8 cellular contexts compared by ENCODE assay signal in genomic region chr3:48897401-48898376, GRCh38. TPM values are rescaled to one million over a fixed set of nuclear protein-coding genes. Genes with fewer than 3 reads are reported as not detected.
DNase-seq lines count a peak whose midpoint lies in the region; ATAC-seq, FAIRE-seq and TF ChIP-seq lines count a peak whose summit lies in the region.

No MANE protein-coding gene starts in this region.

- peaks cover 7% of the 10 kb centered on the region; the same call in 1 of the 2 replicates for H3K79me2 ChIP-seq in SU-DHL-6 (ENCODE audit: insufficient read depth, low read length)
- peaks cover 3% of the 10 kb centered on the region for H3K79me2 ChIP-seq in fibroblast of lung (ENCODE audit: control insufficient read depth, insufficient read depth, low read length)
- peaks cover 7% of the 10 kb centered on the region for H3K79me2 ChIP-seq in parathyroid adenoma

- H3K9me3 ChIP-seq in A549 (no peaks in the 10 kb centered on the region), SU-DHL-6 (ENCODE audit: insufficient read depth, low read length) (no peaks in the 10 kb centered on the region), fibroblast of lung (ENCODE audit: control insufficient read depth, insufficient read depth, low read depth, low read length) (no peaks in the 10 kb centered on the region), parathyroid adenoma (ENCODE audit: control insufficient read depth, low read length) (no peaks in the 10 kb centered on the region)

- H3K4me2 ChIP-seq in A549 (peak overlapping the region; percentile 82), SU-DHL-6 (ENCODE audit: low read depth, low read length, poor library complexity, severe bottlenecking) (peak overlapping the region; percentile 86), fibroblast of lung (ENCODE audit: extremely low read depth, insufficient read depth, low read length) (peak overlapping the region; percentile 76), parathyroid adenoma (ENCODE audit: low read length) (peak overlapping the region; percentile 71)

- peak overlapping the region; percentile 67 for H3K9ac ChIP-seq in SU-DHL-6 (ENCODE audit: low read length)
- H3K9ac ChIP-seq in fibroblast of lung (ENCODE audit: insufficient read depth, low read length): peak overlapping the region; percentile 57
- no peak overlapping the region for H3K9ac ChIP-seq in parathyroid adenoma

- no peaks in the 10 kb centered on the region for H3K27me3 ChIP-seq in SU-DHL-6 (ENCODE audit: low read length)
- H3K27me3 ChIP-seq in fibroblast of lung (ENCODE audit: control insufficient read depth, insufficient read depth, low read length): no peaks in the 10 kb centered on the region
- no peaks in the 10 kb centered on the region for H3K27me3 ChIP-seq in parathyroid adenoma (ENCODE audit: control insufficient read depth, insufficient read depth, low read length)

- H3K4me3 ChIP-seq in A549 (peak overlapping the region; percentile 69), SU-DHL-6 (ENCODE audit: insufficient read depth, low read length, poor library complexity, severe bottlenecking) (peak overlapping the region; percentile 84), fibroblast of lung (replicated peaks in 1 of 4; ENCODE audit: control extremely low read depth in 1 of 4, insufficient read depth in 1 of 4, low read depth in 3 of 4, low read length in 4 of 4) (peak overlapping the region; percentile 64 to 81 (median 71)), parathyroid adenoma (ENCODE audit: low read depth, low read length) (peak overlapping the region; percentile 79)

- H4K20me1 ChIP-seq in SU-DHL-6 (ENCODE audit: low read depth, low read length) (no peaks in the 10 kb centered on the region), fibroblast of lung (ENCODE audit: control insufficient read depth, extremely low read depth, insufficient read depth, low read length) (no peaks in the 10 kb centered on the region)

- peaks cover 13% of the 10 kb centered on the region for H3K4me1 ChIP-seq in A549
- peaks cover 8% of the 10 kb centered on the region for H3K4me1 ChIP-seq in fibroblast of lung (ENCODE audit: control insufficient read depth, extremely low read depth, insufficient read depth, low read length)
- H3K4me1 ChIP-seq in parathyroid adenoma: peaks cover 12% of the 10 kb centered on the region

- TF ChIP-seq POLR2A in A549 (IDR thresholded peaks at IDR 0.05; ENCODE audit: low read length): no peak

- H3K36me3 ChIP-seq in SU-DHL-6 (ENCODE audit: low read length) (no peaks in the 10 kb centered on the region), fibroblast of lung (ENCODE audit: control insufficient read depth, insufficient read depth, low read length) (no peaks in the 10 kb centered on the region), parathyroid adenoma (ENCODE audit: control insufficient read depth, insufficient read depth, low read length) (no peaks in the 10 kb centered on the region)

- H2AFZ ChIP-seq in SU-DHL-6 (ENCODE audit: low read depth, low read length, severe bottlenecking) (peak overlapping the region; percentile 92), fibroblast of lung (ENCODE audit: low read length) (peak overlapping the region; percentile 80), parathyroid adenoma (peak overlapping the region; percentile 94)

- FAIRE-seq in A549 (lab: Jason Lieb, UNC): no peak

- TF ChIP-seq EP300 in A549 (IDR thresholded peaks at IDR 0.05): no peak

- no peaks in the 10 kb centered on the region for H3K9me2 ChIP-seq in SU-DHL-6 (replicated peaks; ENCODE audit: insufficient read depth, low read length)

- ATAC-seq in A549: peak; percentile 19 to 42; a peak in 4 of 6 replicates
- peak; percentile 12 for ATAC-seq in GM21447 (IDR thresholded peaks at IDR 0.05; ENCODE audit: unreplicated experiment)
- no peak for ATAC-seq in HG03135 (IDR thresholded peaks at IDR 0.05; ENCODE audit: unreplicated experiment)

- POLR2A ChIA-PET in A549 (lab: Yijun Ruan, JAX): interaction anchor here (1.2 to 1.7 kb wide), 2 partner anchors 21 to 50 kb away, joined by 4 to 8 read pairs; partner anchors contain the start of genes ARIH2 and PRKAR2A

- TF ChIP-seq CTCF in A549 (IDR thresholded peaks at IDR 0.05): no peak
- TF ChIP-seq CTCF in SU-DHL-6 (IDR thresholded peaks at IDR 0.05; ENCODE audit: insufficient read depth, low read length, poor library complexity, severe bottlenecking): no peak
- no peak for TF ChIP-seq CTCF in fibroblast of lung (conservative IDR thresholded peaks at IDR 0.05 in 1 of 2, IDR thresholded peaks at IDR 0.05 in 1 of 2; ENCODE audit: low read depth in 1 of 2, low read length in 2 of 2)
- no peak for TF ChIP-seq CTCF in parathyroid adenoma (IDR thresholded peaks at IDR 0.05)

- 64% methylated on average over 17 of the region's 17 CpGs for WGBS in A549 (ENCODE audit: missing lambda C conversion rate)

- TF ChIP-seq RAD21 in A549 (conservative IDR thresholded peaks at IDR 0.05 in 1 of 2, IDR thresholded peaks at IDR 0.05 in 1 of 2): no peak

- peaks cover 12% of the 10 kb centered on the region; the same call in 1 of the 2 replicates for H3F3A ChIP-seq in SU-DHL-6 (ENCODE audit: insufficient read depth)

- H3K27ac ChIP-seq in A549 (peak overlapping the region; percentile 69 to 88), SU-DHL-6 (ENCODE audit: low read depth, low read length) (no peak overlapping the region), fibroblast of lung (ENCODE audit: insufficient read depth, low read length) (peak overlapping the region; percentile 9), parathyroid adenoma (peak overlapping the region; percentile 68)

- DNase-seq in A549 (ENCODE audit: low read depth in 1 of 2, low spot score in 1 of 2) (no peak), fibroblast of lung (ENCODE audit: low read depth in 2 of 2) (peak in 1 of 2 donors; percentile 7), SIG-M5 treated with dmso at 0.1 percent for 504 hours (lab: John Stamatoyannopoulos, UW; ENCODE audit: unreplicated experiment) (no peak), cerebellar nuclear complex (lab: John Stamatoyannopoulos, UW) (no peak)

- CTCF ChIA-PET in A549 (lab: Yijun Ruan, JAX): interaction anchor here (0.9 to 1.7 kb wide), 4 partner anchors 21 to 158 kb away, joined by 3 to 4 read pairs (median 3); partner anchors contain the start of genes ARIH2 and PRKAR2A

TF ChIP-seq in A549, 52 proteins besides CTCF, POLR2A, EP300 and RAD21:
- TF ChIP-seq SREBF2 (IDR thresholded peaks at IDR 0.05) (no peak), KDM5A (IDR thresholded peaks at IDR 0.05) (no peak), NFE2L2 (conservative IDR thresholded peaks at IDR 0.05; ENCODE audit: low read length) (no peak), EHF (CRISPR knock-in tag; IDR thresholded peaks at IDR 0.05) (no peak), RCOR1 (IDR thresholded peaks at IDR 0.05; ENCODE audit: low read depth, low read length) (no peak), TFCP2L1 (CRISPR knock-in tag; IDR thresholded peaks at IDR 0.05) (no peak), KDM1A (IDR thresholded peaks at IDR 0.05; ENCODE audit: low read depth) (no peak)

RNA-seq across cellular contexts. Expression of gene SLC25A20, which starts 1.0 kb away (rescaled TPM):
- polyA plus RNA-seq in A549 (2011; rRNA removed) (22.0 and 22.4 TPM in 2 replicates), A549 (2017; fragmentation: RNase III; extraction: RNeasy Plus Mini Kit Qiagen cat#74134 plus additional on column Dnase treatment) (13.1 to 14.3 TPM (median 13.5 TPM) in 3 replicates), fibroblast of lung (40.3 and 40.6 TPM in 2 replicates)
- 9.6 and 9.8 TPM in 2 replicates for polyA plus RNA-seq in A549 (2012; cell fraction: cytosol; rRNA removed)
- polyA plus RNA-seq in A549 (2012; cell fraction: nucleus; rRNA removed): 4.5 and 6.4 TPM in 2 replicates
- 6.6 and 7.0 TPM in 2 replicates for polyA minus RNA-seq in A549 (2011; rRNA and poly(A)+ RNA removed)
- total RNA-seq in fibroblast of lung: 13.1 and 25.1 TPM in 2 replicates
- 15.0 and 17.6 TPM in 2 replicates for polyA plus RNA-seq in fibroblast of lung (2012)
- 6.0 and 7.6 TPM in 2 replicates for polyA minus RNA-seq in fibroblast of lung (ENCODE audit: low replicate concordance)

RNA-seq across cellular contexts. Expression of gene ARIH2, which starts 21.0 kb away (rescaled TPM):
- 88.8 and 90.7 TPM in 2 replicates for polyA plus RNA-seq in A549 (2011; rRNA removed)
- 46.7 and 61.6 TPM in 2 replicates for polyA plus RNA-seq in A549 (2012; cell fraction: cytosol; rRNA removed)
- 49.6 and 56.1 TPM in 2 replicates for polyA plus RNA-seq in A549 (2012; cell fraction: nucleus; rRNA removed)
- polyA plus RNA-seq in A549 (2017; fragmentation: RNase III; extraction: RNeasy Plus Mini Kit Qiagen cat#74134 plus additional on column Dnase treatment): 52.4 to 55.1 TPM (median 54.6 TPM) in 3 replicates
- 87.1 and 105 TPM in 2 replicates for polyA minus RNA-seq in A549 (2011; rRNA and poly(A)+ RNA removed)
- 80.1 and 91.7 TPM in 2 replicates for total RNA-seq in fibroblast of lung
- 65.8 and 71.4 TPM in 2 replicates for polyA plus RNA-seq in fibroblast of lung
- 45.0 and 46.0 TPM in 2 replicates for polyA plus RNA-seq in fibroblast of lung (2012)
- polyA minus RNA-seq in fibroblast of lung (ENCODE audit: low replicate concordance): 53.8 and 111 TPM in 2 replicates

RNA-seq across cellular contexts. Expression of gene PRKAR2A, which starts 50.0 kb away (rescaled TPM):
- polyA plus RNA-seq in A549 (2011; rRNA removed) (15.3 and 16.2 TPM in 2 replicates), A549 (2017; fragmentation: RNase III; extraction: RNeasy Plus Mini Kit Qiagen cat#74134 plus additional on column Dnase treatment) (17.2 to 18.8 TPM (median 18.4 TPM) in 3 replicates), fibroblast of lung (19.1 and 22.3 TPM in 2 replicates)
- polyA plus RNA-seq in A549 (2012; cell fraction: cytosol; rRNA removed): 4.7 and 7.2 TPM in 2 replicates
- polyA plus RNA-seq in A549 (2012; cell fraction: nucleus; rRNA removed): 7.5 and 8.8 TPM in 2 replicates
- 27.5 and 33.6 TPM in 2 replicates for polyA minus RNA-seq in A549 (2011; rRNA and poly(A)+ RNA removed)
- total RNA-seq in fibroblast of lung: 17.8 and 18.7 TPM in 2 replicates
- polyA plus RNA-seq in fibroblast of lung (2012): 22.6 and 26.3 TPM in 2 replicates
- 21.3 and 34.5 TPM in 2 replicates for polyA minus RNA-seq in fibroblast of lung (ENCODE audit: low replicate concordance)
